Comparison of ENCODE assay signal across 11 cellular contexts in the genomic region with DNA sequence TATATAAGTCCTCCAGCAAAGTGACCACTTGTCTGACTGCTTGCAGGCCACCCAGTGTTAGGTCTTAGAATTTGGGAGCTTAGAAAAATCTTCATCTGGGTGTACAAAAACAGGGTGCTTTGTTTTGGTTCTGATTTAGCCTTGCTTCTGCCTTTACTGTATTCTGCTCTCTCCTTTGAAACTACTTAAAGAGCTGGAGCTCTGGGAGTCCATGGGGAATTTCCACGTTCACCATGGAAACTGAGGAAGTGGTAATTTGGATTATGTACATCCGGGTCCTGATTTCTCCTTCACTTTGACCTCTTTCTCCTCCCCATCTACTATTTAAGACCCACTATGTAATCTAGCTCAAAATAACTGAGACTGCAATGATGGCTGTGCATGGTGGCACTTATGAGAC.
"Had no signal": no experiment of that assay in that cellular context is flagged by ENCODE, and none has a peak within 500 bp of the region (broad histone marks: within the 10 kb centered on the region; RNA-seq: fewer than 3 reads in every experiment).

No MANE protein-coding gene starts in this region.

- H3K4me3 Mint-ChIP-seq: activated naive CD4-positive, alpha-beta T cell treated with anti-CD3 and anti-CD28 coated beads for 36 hours; neural progenitor cell; stimulated activated effector memory CD8-positive, alpha-beta T cell treated with anti-CD3 and anti-CD28 coated beads, Interleukin-12 subunit alpha, Interleukin-12 subunit beta, amount 100 ng/mL, for 72 hours had no signal

- H3K4me2 ChIP-seq: neural progenitor cell had no signal

- H3K9me3 ChIP-seq: body of pancreas, ovary, testis had no signal

- H3K4me3 ChIP-seq: body of pancreas, dorsolateral prefrontal cortex, lung, neural progenitor cell, ovary, testis had no signal

- H3K36me3 ChIP-seq: neural progenitor cell, ovary, WERI-Rb-1 had no signal

- H3K27ac Mint-ChIP-seq: activated naive CD4-positive, alpha-beta T cell treated with anti-CD3 and anti-CD28 coated beads for 36 hours; activated T-helper 2 cell treated with anti-CD3 and anti-CD28 coated beads, Interferon-gamma antibody, Interleukin-2, Interleukin-4, amounts not matched to agents 10 μg/mL and 5 μg/mL and 100 μg/mL, durations not matched to agents 14 hours and 24 hours and 36 hours; neural progenitor cell; stimulated activated effector memory CD8-positive, alpha-beta T cell treated with anti-CD3 and anti-CD28 coated beads, Interleukin-12 subunit alpha, Interleukin-12 subunit beta, amount 100 ng/mL, for 72 hours had no signal

- H3K4me1 ChIP-seq: body of pancreas, neural progenitor cell had no signal

- H2AFZ ChIP-seq: neural progenitor cell had no signal

- H3K9me3 Mint-ChIP-seq: activated naive CD4-positive, alpha-beta T cell treated with anti-CD3 and anti-CD28 coated beads for 36 hours; activated T-helper 2 cell treated with anti-CD3 and anti-CD28 coated beads, Interferon-gamma antibody, Interleukin-2, Interleukin-4, amounts not matched to agents 10 μg/mL and 5 μg/mL and 100 μg/mL, durations not matched to agents 14 hours and 24 hours and 36 hours; neural progenitor cell; stimulated activated effector memory CD8-positive, alpha-beta T cell treated with anti-CD3 and anti-CD28 coated beads, Interleukin-12 subunit alpha, Interleukin-12 subunit beta, amount 100 ng/mL, for 72 hours had no signal

- H3K27ac ChIP-seq: body of pancreas, dorsolateral prefrontal cortex, neural progenitor cell, ovary, testis, WERI-Rb-1 had no signal

- H3K9ac ChIP-seq: neural progenitor cell had no signal

- H3K4me1 Mint-ChIP-seq: neural progenitor cell had no signal

- DNase-seq: foreskin melanocyte, testis had no signal

- H3K27me3 ChIP-seq: body of pancreas, dorsolateral prefrontal cortex, neural progenitor cell, ovary, testis had no signal

- H3K36me3 Mint-ChIP-seq: neural progenitor cell; stimulated activated effector memory CD8-positive, alpha-beta T cell treated with anti-CD3 and anti-CD28 coated beads, Interleukin-12 subunit alpha, Interleukin-12 subunit beta, amount 100 ng/mL, for 72 hours had no signal
